20 cellular contexts compared by ENCODE assay signal in the genomic region with DNA sequence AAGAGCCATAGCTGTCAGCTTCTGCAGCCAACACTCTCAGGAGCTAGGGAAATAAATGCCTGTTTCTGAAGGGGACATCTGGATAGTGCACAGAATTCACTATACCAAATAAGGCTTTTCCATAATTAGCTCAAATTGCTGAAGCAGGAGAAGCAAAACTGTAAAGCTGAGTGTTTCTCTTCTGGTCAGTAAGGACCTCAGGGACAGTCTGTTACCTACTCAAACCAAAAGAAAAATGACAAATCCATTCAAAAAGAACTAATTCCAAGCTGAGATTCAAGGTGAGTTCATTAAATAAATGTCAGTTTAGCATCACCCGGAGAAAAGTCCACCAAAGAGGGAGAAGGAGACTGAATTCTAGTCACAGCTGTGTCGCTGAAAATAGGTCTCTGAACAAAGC. TPM values are rescaled to one million over a fixed set of nuclear protein-coding genes. Genes with fewer than 3 reads are reported as not detected.
DNase-seq lines count a peak whose midpoint lies in the region; ATAC-seq and TF ChIP-seq lines count a peak whose summit lies in the region.
"Had no signal": no experiment of that assay in that cellular context is flagged by ENCODE, and none has a peak within 500 bp of the region (broad histone marks: within the 10 kb centered on the region; RNA-seq: fewer than 3 reads in every experiment).

No MANE protein-coding gene starts in this region.

- no peak overlapping the region for H2BK5ac ChIP-seq in H9 (ENCODE audit: insufficient read length, low read length)

- H3K9ac ChIP-seq in H9 (ENCODE audit: extremely low read depth, insufficient read length, low read length) = no peak overlapping the region

- no peak overlapping the region; a peak in 1 of 7 replicates for H3K27ac Mint-ChIP-seq in H9

- no peaks in the 10 kb centered on the region for H3K79me1 ChIP-seq in H9 (ENCODE audit: insufficient read depth, low read depth, low read length, poor library complexity, severe bottlenecking)

- no peak overlapping the region for H2BK15ac ChIP-seq in H9 (ENCODE audit: low read depth, low read length)

- H3K4me3 Mint-ChIP-seq in H9 = no peak overlapping the region

- H2AFZ ChIP-seq in H9 (ENCODE audit: low read length) = no peak overlapping the region
- H2AFZ ChIP-seq in OCI-LY7 (ENCODE audit: low read length) = no peak overlapping the region

- no peak overlapping the region for H3K23ac ChIP-seq in H9 (ENCODE audit: insufficient read length, low read depth, low read length)

- ATAC-seq in HG02938 (IDR thresholded peaks at IDR 0.05; ENCODE audit: unreplicated experiment) = no peak
- no peak for ATAC-seq in HG02870 (IDR thresholded peaks at IDR 0.05; ENCODE audit: unreplicated experiment)
- ATAC-seq: left ventricle myocardium superior, right cardiac atrium had no signal

- POLR2A ChIA-PET in OCI-LY7 (lab: Charles Lee) = interaction anchor here (0.6 to 7.5 kb wide), 13 partner anchors 11 to 158 kb away, joined by 3 to 67 read pairs (median 4); partner anchors contain the start of genes CDC42SE2 and HINT1

- no peak overlapping the region for H2BK12ac ChIP-seq in H9 (ENCODE audit: insufficient read length, low read depth, low read length)

- H3K4me1 Mint-ChIP-seq in H9 = peaks cover 2 to 11% of the 10 kb centered on the region in 2 experiments

- H3K9me3 ChIP-seq in H9 (ENCODE audit: control insufficient read depth, low read depth, low read length) = no peaks in the 10 kb centered on the region
- H3K9me3 ChIP-seq in OCI-LY7 (ENCODE audit: low read length) = no peaks in the 10 kb centered on the region
- H3K9me3 ChIP-seq: MG63, tibial artery had no signal

- no peak overlapping the region for H3K56ac ChIP-seq in H9 (ENCODE audit: insufficient read length, low read depth, low read length)

- no TSS peak for BruUV-seq in OCI-LY7 (replicated peaks; lab: Mats Ljungman, UMichigan)

- no peaks in the 10 kb centered on the region for H3K9me2 ChIP-seq in OCI-LY7 (ENCODE audit: insufficient read depth, low read length)

- H3K4me1 ChIP-seq in H9 (ENCODE audit: insufficient read depth, low read length) (no peaks in the 10 kb centered on the region), OCI-LY7 (ENCODE audit: insufficient read depth, low read length, poor library complexity, severe bottlenecking) (peaks cover 44% of the 10 kb centered on the region)

- DNase-seq in H9 = no peak
- DNase-seq in OCI-LY7 (ENCODE audit: low spot score) = no peak
- no peak for DNase-seq in dorsolateral prefrontal cortex
- no peak for DNase-seq in NOMO-1 treated with DMSO at 0.1 percent for 48 hours (lab: John Stamatoyannopoulos, UW; ENCODE audit: unreplicated experiment)
- DNase-seq: activated effector memory CD4-positive, alpha-beta T cell treated with anti-CD3 and anti-CD28 coated beads, Interleukin-2, amount 50 U/mL, for 16 hours; amygdala; cerebellar nuclear complex; GF-D8; H7; head of caudate nucleus; left ventricle myocardium superior; MG63; NCI-H146; right cardiac atrium; stimulated activated CD4-positive, alpha-beta T cell treated with anti-CD3 and anti-CD28 coated beads, Interleukin-15, amount 100 ng/mL, for 24 hours; stimulated activated naive CD4-positive, alpha-beta T cell; tibial artery had no signal

- H3K36me3 Mint-ChIP-seq in H9 (ENCODE audit: insufficient read depth in 1 of 3, low read depth in 3 of 3) = no peaks in the 10 kb centered on the region; a peak in 1 of 7 replicates

- intact Hi-C loops in OCI-LY7 (cut with micrococcal nuclease; ENCODE audit: unreplicated experiment) (no loop called here), dorsolateral prefrontal cortex (cut with DNase I) (no loop called here)

- no peaks in the 10 kb centered on the region for H4K20me1 ChIP-seq in H9 (ENCODE audit: control insufficient read depth, insufficient read depth, insufficient read length)
- no peaks in the 10 kb centered on the region for H4K20me1 ChIP-seq in OCI-LY7 (ENCODE audit: insufficient read depth, low read length)

- no peak overlapping the region for H3K18ac ChIP-seq in H9 (ENCODE audit: insufficient read length, low read depth, low read length)

- peak overlapping the region; percentile 47; the same call in 1 of the 2 replicates for H3K14ac ChIP-seq in H9 (ENCODE audit: insufficient read depth, low read length)

- H3K27ac ChIP-seq in H9 (ENCODE audit: insufficient read length, low read depth, low read length) = no peak overlapping the region
- H3K27ac ChIP-seq in OCI-LY7 (ENCODE audit: low read depth, low read length, poor library complexity, severe bottlenecking) = no peak overlapping the region
- H3K27ac ChIP-seq in dorsolateral prefrontal cortex = peak overlapping the region in 55 of 59 donors; percentile 12 to 92 (median 72)
- peak overlapping the region; percentile 71 for H3K27ac ChIP-seq in temporal lobe (ENCODE audit: low read depth, low read length)
- H3K27ac ChIP-seq: tibial artery had no signal

- H2BK20ac ChIP-seq in H9 (ENCODE audit: low read depth, low read length, poor library complexity, severe bottlenecking) = no peak overlapping the region

- CTCF ChIA-PET in OCI-LY7 (lab: Charles Lee; ENCODE audit: unreplicated experiment) = no interaction called here

- no CpG with 5 or more reads among the region's 2 CpGs for WGBS in H9 (ENCODE audit: extremely low coverage, insufficient read length, low lambda C conversion rate)

- TF ChIP-seq CTCF in H9 (conservative IDR thresholded peaks at IDR 0.05) (no peak), OCI-LY7 (conservative IDR thresholded peaks at IDR 0.05; ENCODE audit: low read length) (no peak), dorsolateral prefrontal cortex (IDR thresholded peaks at IDR 0.05 in 54 of 56, conservative IDR thresholded peaks at IDR 0.05 in 2 of 56; ENCODE audit: low read depth in 1 of 56, partially characterized antibody in 56 of 56) (no peak)

- H3K9me3 Mint-ChIP-seq in H9 = no peaks in the 10 kb centered on the region; a peak in 1 of 5 replicates

- no peak overlapping the region for H3K4me3 ChIP-seq in OCI-LY7 (ENCODE audit: low read depth, low read length, poor library complexity, severe bottlenecking)
- peak overlapping the region in 26 of 59 donors; percentile 1 to 44 (median 14) for H3K4me3 ChIP-seq in dorsolateral prefrontal cortex
- H3K4me3 ChIP-seq: MG63, tibial artery had no signal

- H3K27me3 ChIP-seq in H9 (ENCODE audit: insufficient read depth, low read length) = no peaks in the 10 kb centered on the region
- H3K27me3 ChIP-seq in dorsolateral prefrontal cortex = no peaks in the 10 kb centered on the region
- H3K27me3 ChIP-seq: MG63, tibial artery had no signal

- no peak overlapping the region for H4K8ac ChIP-seq in H9 (replicated peaks; ENCODE audit: insufficient read length, low read depth, low read length)

- H3K27me3 Mint-ChIP-seq in H9 (ENCODE audit: low read depth) = no peaks in the 10 kb centered on the region

- H2BK120ac ChIP-seq in H9 (ENCODE audit: low read depth, low read length, poor library complexity, severe bottlenecking) = no peak overlapping the region

- H3K79me2 ChIP-seq in H9 (ENCODE audit: insufficient read depth, low read length) (no peaks in the 10 kb centered on the region; the same call in 1 of the 2 replicates), OCI-LY7 (ENCODE audit: insufficient read depth, low read depth, low read length) (peaks cover 50% of the 10 kb centered on the region)

- H3K23me2 ChIP-seq in H9 (ENCODE audit: insufficient read length, low read depth, low read length, poor library complexity, severe bottlenecking) = no peaks in the 10 kb centered on the region

- H2AK5ac ChIP-seq in H9 (ENCODE audit: insufficient read length, low read length) = no peak overlapping the region

- H4K5ac ChIP-seq in H9 (ENCODE audit: insufficient read length, low read depth, low read length) = no peak overlapping the region

- no peak overlapping the region for H4K91ac ChIP-seq in H9 (ENCODE audit: insufficient read length, low read depth, low read length)

- no peaks in the 10 kb centered on the region; the same call in 1 of the 2 replicates for H3K36me3 ChIP-seq in OCI-LY7 (ENCODE audit: insufficient read depth, low read length)
- H3K36me3 ChIP-seq: MG63, tibial artery had no signal

- no peak overlapping the region for H3T11ph ChIP-seq in H9 (ENCODE audit: low read length)

- no peak overlapping the region for H3K4ac ChIP-seq in H9 (ENCODE audit: low read depth, low read length)

- H3K4me2 ChIP-seq in H9 (ENCODE audit: insufficient read depth, insufficient read length, low read length) = no peak overlapping the region
- H3K4me2 ChIP-seq in OCI-LY7 (ENCODE audit: low read length) = peak overlapping the region; percentile 20; the same call in 1 of the 2 replicates

RNA-seq across cellular contexts. Expression of gene LYRM7, which starts 44.1 kb away (rescaled TPM):
- total RNA-seq in H9 (2021) = 7.0 and 8.8 TPM in 2 replicates
- 14.4 and 18.2 TPM in 2 replicates for total RNA-seq in OCI-LY7 (2014; rRNA removed; shearing (Covaris generic))
- 24.3 and 25.5 TPM in 2 replicates for total RNA-seq in OCI-LY7 (2022)
- 10 to 100 TPM; 15.9 to 37.3 (median 23.7) TPM for total RNA-seq in dorsolateral prefrontal cortex
- 20.2 TPM for total RNA-seq in temporal lobe

RNA-seq across cellular contexts. Expression of gene CDC42SE2, which starts 49.0 kb away (rescaled TPM):
- total RNA-seq in H9 (2021) = 22.2 and 23.2 TPM in 2 replicates
- total RNA-seq in OCI-LY7 (2014; rRNA removed; shearing (Covaris generic)) = 34.7 and 54.2 TPM in 2 replicates
- total RNA-seq in OCI-LY7 (2022) = 66.8 and 68.9 TPM in 2 replicates
- 100 to 1,000 TPM in 1 of 120 experiments, 10 to 100 TPM in 119; 34.8 to 102 (median 68.6) TPM for total RNA-seq in dorsolateral prefrontal cortex
- total RNA-seq in temporal lobe = 77.7 TPM

RNA-seq across cellular contexts. Expression of gene HINT1, which starts 49.8 kb away (rescaled TPM):
- total RNA-seq in H9 (2021) = 249 and 250 TPM in 2 replicates
- 205 and 343 TPM in 2 replicates for total RNA-seq in OCI-LY7 (2014; rRNA removed; shearing (Covaris generic))
- 246 and 253 TPM in 2 replicates for total RNA-seq in OCI-LY7 (2022)
- total RNA-seq in dorsolateral prefrontal cortex = 100 to 1,000 TPM in 119 of 120 experiments, 10 to 100 TPM in 1; 99.1 to 267 (median 191) TPM
- 107 TPM for total RNA-seq in temporal lobe

Comparison
In these comparisons a context has a peak if more than half of its experiments do, and no peak if none do; other contexts are left out.
1. H3K27ac ChIP-seq: peak in dorsolateral prefrontal cortex (55 of 59) and temporal lobe (single experiment); none in H9 (single experiment) and OCI-LY7 (single experiment).